ENCODE assay signal across 8 cellular contexts in the genomic region with DNA sequence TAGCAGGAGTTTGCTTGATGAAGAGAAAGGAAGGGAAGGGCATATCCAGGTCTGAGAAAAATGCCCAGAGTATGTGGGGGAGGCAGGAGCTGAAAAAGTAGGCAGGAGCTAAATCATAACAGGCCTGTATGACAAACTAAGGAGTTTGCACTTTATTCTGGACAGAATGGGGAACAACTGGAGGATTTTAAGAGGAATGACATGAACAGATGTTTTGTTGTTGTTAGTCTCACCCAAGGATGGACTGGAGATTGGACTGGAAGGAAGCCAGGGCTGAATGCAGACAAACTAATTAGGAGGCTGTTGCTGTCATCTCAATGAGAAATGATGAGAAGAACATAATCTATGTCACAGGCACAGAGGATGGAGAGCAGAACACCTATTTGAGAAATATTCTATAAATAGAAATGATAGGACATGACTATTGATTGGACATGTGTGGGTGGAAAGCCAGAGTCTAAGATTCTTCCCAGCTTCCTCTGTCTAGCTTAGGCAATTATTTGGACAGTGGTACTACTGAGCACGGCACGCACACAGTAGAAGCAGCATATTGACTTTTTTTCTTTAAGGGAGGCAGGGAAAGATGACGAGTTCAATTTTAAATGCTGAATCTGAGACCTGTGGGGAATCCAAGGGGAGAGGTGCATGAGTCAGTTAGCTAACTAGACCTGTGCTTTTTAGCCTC. TPM values are rescaled to one million over a fixed set of nuclear protein-coding genes. Genes with fewer than 3 reads are reported as not detected.
DNase-seq lines count a peak whose midpoint lies in the region; ATAC-seq and TF ChIP-seq lines count a peak whose summit lies in the region.

No MANE protein-coding gene starts in this region.

- peaks cover 35% of the 10 kb centered on the region for H3K4me1 Mint-ChIP-seq in GM23338

- H3K27me3 ChIP-seq in GM23338 (ENCODE audit: insufficient read depth) = no peaks in the 10 kb centered on the region
- no peaks in the 10 kb centered on the region for H3K27me3 ChIP-seq in WERI-Rb-1 (ENCODE audit: insufficient read depth, low read depth, severe bottlenecking)

- POLR2A ChIA-PET in AG04449 (lab: Yijun Ruan, JAX) = interaction anchor here (1.0 to 3.2 kb wide), 6 partner anchors 9 to 209 kb away, joined by 3 to 19 read pairs (median 6); partner anchors contain the start of genes G3BP2, RCHY1 and THAP6

- peak overlapping the region; percentile 99 for H3K4me3 ChIP-seq in AG04449 (ENCODE audit: low read depth, low read length)
- peak overlapping the region; percentile 68 for H3K4me3 ChIP-seq in GM23338
- peak overlapping the region; percentile 99 for H3K4me3 ChIP-seq in WERI-Rb-1 (ENCODE audit: low read depth, low read length)
- H3K4me3 ChIP-seq in retinal pigment epithelial cell (ENCODE audit: low read length) = peak overlapping the region; percentile 96

- ATAC-seq in GM23338 = no peak

- H3K36me3 Mint-ChIP-seq in GM23338 (ENCODE audit: low read depth) = peaks cover 20% of the 10 kb centered on the region

- peaks cover 28% of the 10 kb centered on the region for H3K4me1 ChIP-seq in GM23338 (ENCODE audit: insufficient read depth)

- no peak for TF ChIP-seq CTCF in AG04449 (IDR thresholded peaks at IDR 0.05; ENCODE audit: insufficient read depth, low read length, missing control alignments)
- no peak for TF ChIP-seq CTCF in GM23338 (conservative IDR thresholded peaks at IDR 0.05; ENCODE audit: low read depth in 2 of 2)
- TF ChIP-seq CTCF in WERI-Rb-1 (IDR thresholded peaks at IDR 0.05; ENCODE audit: low read depth, low read length) = no peak
- TF ChIP-seq CTCF in retinal pigment epithelial cell (conservative IDR thresholded peaks at IDR 0.05; ENCODE audit: low read depth, low read length) = no peak

- H3K27me3 Mint-ChIP-seq in GM23338 (ENCODE audit: insufficient read depth, low read depth, poor library complexity) = peaks cover 12% of the 10 kb centered on the region

- H3K27ac ChIP-seq in GM23338 (ENCODE audit: low read depth) (peak overlapping the region; percentile 98; the same call in 1 of the 2 replicates), WERI-Rb-1 (peak overlapping the region; percentile 92)

- no peaks in the 10 kb centered on the region for H3K9me2 ChIP-seq in GM23338 (ENCODE audit: insufficient read depth)

- H3K9me3 Mint-ChIP-seq in GM23338 = no peaks in the 10 kb centered on the region

- no peaks in the 10 kb centered on the region for H3K9me3 ChIP-seq in WERI-Rb-1 (ENCODE audit: severe bottlenecking)

- peak overlapping the region; percentile 98 for H3K4me3 Mint-ChIP-seq in GM23338

- no peaks in the 10 kb centered on the region for H3F3A ChIP-seq in GM23338 (replicated peaks; ENCODE audit: low read depth)

- DNase-seq in AG04449 (ENCODE audit: low read depth, low spot score) (no peak), GM23338 (ENCODE audit: low spot score) (no peak), WERI-Rb-1 (no peak), glomerular visceral epithelial cell (ENCODE audit: extremely low spot score) (peak; percentile 29), retinal pigment epithelial cell (ENCODE audit: low read depth) (no peak), NCI-H1930 (lab: John Stamatoyannopoulos, UW) (no peak), HK-2 (ENCODE audit: unreplicated experiment) (no peak)
- no peak for DNase-seq in activated CD8-positive, alpha-beta memory T cell treated with anti-CD3 and anti-CD28 coated beads, Interleukin-2, amount 50 U/mL, for 4 hours

- peak overlapping the region; percentile 84 for H3K4me2 ChIP-seq in GM23338

- no peaks in the 10 kb centered on the region; the same call in 1 of the 2 replicates for H3K36me3 ChIP-seq in GM23338 (ENCODE audit: insufficient read depth)
- no peaks in the 10 kb centered on the region; the same call in 1 of the 2 replicates for H3K36me3 ChIP-seq in WERI-Rb-1

- no peak overlapping the region for H2AFZ ChIP-seq in GM23338

- peaks cover 93% of the 10 kb centered on the region for H3K79me2 ChIP-seq in GM23338 (replicated peaks; ENCODE audit: insufficient read depth)

- CTCF ChIA-PET in AG04449 (lab: Yijun Ruan, JAX) = interaction anchor here (0.7 to 3.8 kb wide), 34 partner anchors 9 to 177 kb away, joined by 3 to 63 read pairs (median 6); partner anchors contain the start of gene G3BP2

- H3K27ac Mint-ChIP-seq in GM23338 = peak overlapping the region; percentile 99

- H4K20me1 ChIP-seq in GM23338 (replicated peaks; ENCODE audit: insufficient read depth) = peaks cover 16% of the 10 kb centered on the region

TF ChIP-seq in GM23338, 12 proteins besides CTCF, POLR2A, EP300 and RAD21 (continues in another document):
- TF ChIP-seq ZNF331 (CRISPR knock-in tag; IDR thresholded peaks at IDR 0.05; ENCODE audit: low read depth) (no peak), CREB1 (CRISPR knock-in tag; IDR thresholded peaks at IDR 0.05; ENCODE audit: low read depth) (no peak), NANOG (IDR thresholded peaks at IDR 0.05; ENCODE audit: borderline replicate concordance) (no peak), EZH2 (IDR thresholded peaks at IDR 0.05; ENCODE audit: low read depth, unreplicated experiment) (no peak), JUNB (IDR thresholded peaks at IDR 0.05; ENCODE audit: unreplicated experiment) (no peak), POLR2AphosphoS5 (IDR thresholded peaks at IDR 0.05; ENCODE audit: low read depth) (no peak), EZH2phosphoT487 (IDR thresholded peaks at IDR 0.05; ENCODE audit: unreplicated experiment) (no peak), ETS1 (IDR thresholded peaks at IDR 0.05) (no peak), REST (IDR thresholded peaks at IDR 0.05; ENCODE audit: unreplicated experiment) (no peak), ZNF114 (CRISPR knock-in tag; IDR thresholded peaks at IDR 0.05) (no peak), STAT1 (IDR thresholded peaks at IDR 0.05; ENCODE audit: unreplicated experiment) (no peak)

RNA-seq across cellular contexts. Expression of gene USO1, which starts 1.1 kb away (rescaled TPM):
- total RNA-seq in GM23338 (2014; rRNA removed; shearing (Covaris generic)) = 241 and 277 TPM in 2 replicates
- polyA plus RNA-seq in GM23338 (2016; fragmentation: Nextera tagmentation; extraction: Ambion mirVana) = 98.5 and 113 TPM in 2 replicates

RNA-seq across cellular contexts. Expression of gene G3BP2, which starts 50.0 kb away (rescaled TPM):
- 411 and 435 TPM in 2 replicates for total RNA-seq in GM23338 (2014; rRNA removed; shearing (Covaris generic))
- polyA plus RNA-seq in GM23338 (2016; fragmentation: Nextera tagmentation; extraction: Ambion mirVana) = 94.5 and 103 TPM in 2 replicates
